1 cellular context compared by ENCODE assay signal in genomic region chr5:179185256-179186091, GRCh38.
TF ChIP-seq lines count a peak whose summit lies in the region.

No MANE protein-coding gene starts in this region.

TF ChIP-seq in HepG2, 621 proteins besides CTCF, POLR2A, EP300 and RAD21 (continued from another document and continues in another):
- TF ChIP-seq ZFP91 (CRISPR knock-in tag; IDR thresholded peaks at IDR 0.05; ENCODE audit: borderline replicate concordance) (peak; percentile 27; the same call in 1 of the 2 replicates), HOXA9 (CRISPR knock-in tag; IDR thresholded peaks at IDR 0.05; ENCODE audit: borderline replicate concordance) (no peak), ZNF740 (CRISPR knock-in tag; IDR thresholded peaks at IDR 0.05) (no peak), IKZF4 (CRISPR knock-in tag; IDR thresholded peaks at IDR 0.05; ENCODE audit: borderline replicate concordance, low read depth, not compliant biosample characterization) (peak; percentile 24), BRCA1 (CRISPR knock-in tag; IDR thresholded peaks at IDR 0.05) (no peak), ZFP1 (CRISPR knock-in tag; IDR thresholded peaks at IDR 0.05) (no peak), ZFP36L1 (CRISPR knock-in tag; IDR thresholded peaks at IDR 0.05) (no peak), FOXO4 (CRISPR knock-in tag; conservative IDR thresholded peaks at IDR 0.05) (no peak), IRX3 (CRISPR knock-in tag; IDR thresholded peaks at IDR 0.05; ENCODE audit: borderline replicate concordance, low read depth) (no peak), ZBTB1 (CRISPR knock-in tag; IDR thresholded peaks at IDR 0.05; ENCODE audit: borderline replicate concordance) (no peak), ZBTB43 (CRISPR knock-in tag; conservative IDR thresholded peaks at IDR 0.05) (no peak), AKAP8 (CRISPR knock-in tag; IDR thresholded peaks at IDR 0.05) (no peak), ZBTB38 (CRISPR knock-in tag; IDR thresholded peaks at IDR 0.05) (peak; percentile 24; the same call in 1 of the 2 replicates), SPEN (CRISPR knock-in tag; IDR thresholded peaks at IDR 0.05; ENCODE audit: low read depth) (no peak), ZNF552 (CRISPR knock-in tag; IDR thresholded peaks at IDR 0.05; ENCODE audit: borderline replicate concordance) (no peak), MXD1 (CRISPR knock-in tag; IDR thresholded peaks at IDR 0.05) (no peak), MED1 (CRISPR knock-in tag; IDR thresholded peaks at IDR 0.05) (no peak), ZBTB42 (CRISPR knock-in tag; IDR thresholded peaks at IDR 0.05) (no peak), AKNA (CRISPR knock-in tag; IDR thresholded peaks at IDR 0.05; ENCODE audit: borderline replicate concordance) (no peak), HNF1B (CRISPR knock-in tag; IDR thresholded peaks at IDR 0.05) (no peak), RARG (CRISPR knock-in tag; IDR thresholded peaks at IDR 0.05; ENCODE audit: low read depth) (no peak), FLYWCH1 (CRISPR knock-in tag; IDR thresholded peaks at IDR 0.05) (no peak), ZNF704 (CRISPR knock-in tag; IDR thresholded peaks at IDR 0.05; ENCODE audit: borderline replicate concordance) (no peak), ZNF550 (CRISPR knock-in tag; IDR thresholded peaks at IDR 0.05; ENCODE audit: borderline replicate concordance) (no peak), NPAS2 (CRISPR knock-in tag; IDR thresholded peaks at IDR 0.05; ENCODE audit: borderline replicate concordance) (no peak), RXRB (CRISPR knock-in tag; IDR thresholded peaks at IDR 0.05; ENCODE audit: borderline replicate concordance) (no peak), MXI1 (IDR thresholded peaks at IDR 0.05; ENCODE audit: borderline replicate concordance, low read depth, low read length) (no peak), FOSL1 (CRISPR knock-in tag; IDR thresholded peaks at IDR 0.05; ENCODE audit: borderline replicate concordance) (no peak), TIGD3 (CRISPR knock-in tag; IDR thresholded peaks at IDR 0.05; ENCODE audit: borderline replicate concordance) (no peak), ASH2L (IDR thresholded peaks at IDR 0.05; ENCODE audit: insufficient read length, low read depth, low read length) (no peak), ZNF34 (CRISPR knock-in tag; IDR thresholded peaks at IDR 0.05; ENCODE audit: borderline replicate concordance) (no peak), RNF2 (conservative IDR thresholded peaks at IDR 0.05; ENCODE audit: low read depth) (no peak), ZC3H13 (CRISPR knock-in tag; IDR thresholded peaks at IDR 0.05) (no peak), ZHX2 (IDR thresholded peaks at IDR 0.05; ENCODE audit: low read depth) (no peak), ZHX2 (CRISPR knock-in tag; IDR thresholded peaks at IDR 0.05; ENCODE audit: borderline replicate concordance) (no peak)
